Comparison of ENCODE assay signal across 16 cellular contexts in genomic region chr2:16134436-16135165, GRCh38.
DNase-seq lines count a peak whose midpoint lies in the region; ATAC-seq and TF ChIP-seq lines count a peak whose summit lies in the region.
"Had no signal": no experiment of that assay in that cellular context is flagged by ENCODE, and none has a peak within 500 bp of the region (broad histone marks: within the 10 kb centered on the region; RNA-seq: fewer than 3 reads in every experiment).

No MANE protein-coding gene starts in this region.

- H3K4me1 ChIP-seq in vagina, result no peaks in the 10 kb centered on the region

- no peaks in the 10 kb centered on the region for H3K27me3 ChIP-seq in vagina

- no peak for DNase-seq in activated naive CD8-positive, alpha-beta T cell treated with anti-CD3 and anti-CD28 coated beads, Interleukin-2, amount 50 U/mL, for 24 hours
- DNase-seq in activated naive CD8-positive, alpha-beta T cell treated with anti-CD3 and anti-CD28 coated beads for 36 hours, result no peak
- DNase-seq in islet precursor cell, result peak; percentile 28
- DNase-seq in osteocyte (ENCODE audit: extremely low spot score, unreplicated experiment), result peak; percentile 57
- DNase-seq in vagina (ENCODE audit: extremely low spot score in 2 of 2), result peak; percentile 52 to 58
- no peak for DNase-seq in left colon
- DNase-seq: 8988T; C1 segment of cervical spinal cord; CD4-positive, CD25-positive, alpha-beta regulatory T cell; CD8-positive, alpha-beta memory T cell; COR-L47; HCEC 1CT had no signal

- H3K36me3 Mint-ChIP-seq in activated naive CD8-positive, alpha-beta T cell treated with anti-CD3 and anti-CD28 coated beads, Interleukin-2, amount 50 U/mL, for 24 hours (ENCODE audit: low read depth), result no peaks in the 10 kb centered on the region
- no peaks in the 10 kb centered on the region for H3K36me3 Mint-ChIP-seq in activated naive CD8-positive, alpha-beta T cell treated with anti-CD3 and anti-CD28 coated beads for 36 hours
- H3K36me3 Mint-ChIP-seq in osteocyte (ENCODE audit: unreplicated experiment), result no peaks in the 10 kb centered on the region
- H3K36me3 Mint-ChIP-seq: CD4-positive, CD25-positive, alpha-beta regulatory T cell; CD8-positive, alpha-beta memory T cell had no signal

- no peak overlapping the region for H3K27ac ChIP-seq in vagina

- peak; percentile 28 for ATAC-seq in activated naive CD8-positive, alpha-beta T cell treated with anti-CD3 and anti-CD28 coated beads, Interleukin-2, amount 50 U/mL, for 24 hours
- ATAC-seq in left colon (no peak), GM18907 (IDR thresholded peaks at IDR 0.05; ENCODE audit: unreplicated experiment) (no peak), HG03159 (IDR thresholded peaks at IDR 0.05; ENCODE audit: unreplicated experiment) (no peak)
- ATAC-seq: GM23338 had no signal

- H3K27ac Mint-ChIP-seq in activated naive CD8-positive, alpha-beta T cell treated with anti-CD3 and anti-CD28 coated beads, Interleukin-2, amount 50 U/mL, for 24 hours, result no peak overlapping the region
- no peak overlapping the region for H3K27ac Mint-ChIP-seq in activated naive CD8-positive, alpha-beta T cell treated with anti-CD3 and anti-CD28 coated beads for 36 hours
- no peak overlapping the region for H3K27ac Mint-ChIP-seq in osteocyte (ENCODE audit: unreplicated experiment)
- H3K27ac Mint-ChIP-seq: B cell; CD4-positive, CD25-positive, alpha-beta regulatory T cell; CD8-positive, alpha-beta memory T cell; GM23338 had no signal

- H3K27me3 Mint-ChIP-seq in activated naive CD8-positive, alpha-beta T cell treated with anti-CD3 and anti-CD28 coated beads, Interleukin-2, amount 50 U/mL, for 24 hours, result peaks cover 2% of the 10 kb centered on the region
- H3K27me3 Mint-ChIP-seq in activated naive CD8-positive, alpha-beta T cell treated with anti-CD3 and anti-CD28 coated beads for 36 hours, result no peaks in the 10 kb centered on the region
- H3K27me3 Mint-ChIP-seq in osteocyte (ENCODE audit: unreplicated experiment), result no peaks in the 10 kb centered on the region
- H3K27me3 Mint-ChIP-seq: B cell; CD4-positive, CD25-positive, alpha-beta regulatory T cell had no signal

- no peaks in the 10 kb centered on the region for H3K9me3 ChIP-seq in vagina

- H3K36me3 ChIP-seq in vagina, result no peaks in the 10 kb centered on the region

- no peaks in the 10 kb centered on the region for H3K4me1 Mint-ChIP-seq in activated naive CD8-positive, alpha-beta T cell treated with anti-CD3 and anti-CD28 coated beads, Interleukin-2, amount 50 U/mL, for 24 hours
- H3K4me1 Mint-ChIP-seq in activated naive CD8-positive, alpha-beta T cell treated with anti-CD3 and anti-CD28 coated beads for 36 hours, result no peaks in the 10 kb centered on the region
- no peaks in the 10 kb centered on the region for H3K4me1 Mint-ChIP-seq in osteocyte (ENCODE audit: unreplicated experiment)
- H3K4me1 Mint-ChIP-seq: B cell; CD4-positive, CD25-positive, alpha-beta regulatory T cell; CD8-positive, alpha-beta memory T cell had no signal

- intact Hi-C loops in vagina (cut with DNase I), result no loop called here
- intact Hi-C loops in left colon (cut with DNase I, micrococcal nuclease), result no loop called here

- no peaks in the 10 kb centered on the region for H3K9me3 Mint-ChIP-seq in activated naive CD8-positive, alpha-beta T cell treated with anti-CD3 and anti-CD28 coated beads, Interleukin-2, amount 50 U/mL, for 24 hours
- H3K9me3 Mint-ChIP-seq in activated naive CD8-positive, alpha-beta T cell treated with anti-CD3 and anti-CD28 coated beads for 36 hours, result no peaks in the 10 kb centered on the region
- H3K9me3 Mint-ChIP-seq in osteocyte (ENCODE audit: unreplicated experiment), result peaks cover 22% of the 10 kb centered on the region

- TF ChIP-seq POLR2A in vagina (IDR thresholded peaks at IDR 0.05), result no peak

- H3K4me3 ChIP-seq in vagina, result no peak overlapping the region
- H3K4me3 ChIP-seq: GM23338 had no signal

- TF ChIP-seq CTCF in osteocyte (IDR thresholded peaks at IDR 0.05) (no peak), vagina (IDR thresholded peaks at IDR 0.05) (no peak)

- H3K4me3 Mint-ChIP-seq in activated naive CD8-positive, alpha-beta T cell treated with anti-CD3 and anti-CD28 coated beads, Interleukin-2, amount 50 U/mL, for 24 hours, result no peak overlapping the region
- no peak overlapping the region for H3K4me3 Mint-ChIP-seq in activated naive CD8-positive, alpha-beta T cell treated with anti-CD3 and anti-CD28 coated beads for 36 hours
- no peak overlapping the region for H3K4me3 Mint-ChIP-seq in osteocyte (ENCODE audit: unreplicated experiment)
- H3K4me3 Mint-ChIP-seq: B cell; CD4-positive, CD25-positive, alpha-beta regulatory T cell; CD8-positive, alpha-beta memory T cell; GM23338 had no signal

Comparison
In these comparisons a context has a peak if more than half of its experiments do, and no peak if none do; other contexts are left out.
1. DNase-seq: peak in islet precursor cell (single experiment), osteocyte (single experiment) and vagina (2 of 2); none in activated naive CD8-positive, alpha-beta T cell treated with anti-CD3 and anti-CD28 coated beads, Interleukin-2, amount 50 U/mL, for 24 hours (single experiment), activated naive CD8-positive, alpha-beta T cell treated with anti-CD3 and anti-CD28 coated beads for 36 hours (single experiment) and left colon (0 of 2).